In the genomic region with DNA sequence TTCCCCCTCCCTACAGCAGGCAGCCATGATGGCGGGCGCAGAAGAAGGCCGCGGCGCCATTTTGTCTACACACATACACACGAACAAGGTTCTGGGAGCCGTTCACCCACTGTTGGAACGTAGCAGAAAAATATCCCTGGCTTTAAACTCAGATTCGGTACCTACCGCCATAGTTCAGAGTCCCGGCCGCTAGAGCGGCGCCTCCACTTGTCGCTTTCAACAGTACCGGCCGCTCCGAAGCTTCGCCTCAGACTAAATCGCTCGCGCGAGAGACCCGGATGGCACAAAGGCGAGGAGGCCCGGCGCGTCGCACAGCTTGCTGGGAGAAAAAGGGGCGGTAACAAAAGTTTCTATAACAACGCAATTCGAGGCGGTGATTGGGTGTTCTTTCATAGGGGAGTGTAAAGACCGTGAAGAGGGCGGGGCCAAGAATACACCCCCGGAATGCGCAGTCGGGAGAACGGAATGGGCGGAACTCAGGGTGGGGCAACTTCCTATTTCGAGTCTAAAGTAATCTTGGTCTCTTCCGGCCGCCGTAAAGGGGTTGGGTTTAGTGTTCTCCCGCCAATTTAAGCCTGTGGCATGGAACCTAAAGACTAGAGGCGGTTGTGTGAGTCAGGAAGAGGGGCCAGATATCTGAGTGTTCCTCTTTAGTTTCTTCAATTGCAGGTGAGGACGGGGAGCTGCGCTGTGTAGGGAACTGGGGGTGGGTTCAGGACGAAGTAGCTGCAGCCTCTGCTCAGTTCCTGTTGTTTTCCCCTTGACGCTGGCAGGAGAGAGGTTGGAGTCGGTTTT, we compare ENCODE assay signal across 1 cellular context.
A peak's percentile ranks its signal among the peaks of the same experiment; 100 is the strongest.
TF ChIP-seq lines count a peak whose summit lies in the region.

A gene with protein sequence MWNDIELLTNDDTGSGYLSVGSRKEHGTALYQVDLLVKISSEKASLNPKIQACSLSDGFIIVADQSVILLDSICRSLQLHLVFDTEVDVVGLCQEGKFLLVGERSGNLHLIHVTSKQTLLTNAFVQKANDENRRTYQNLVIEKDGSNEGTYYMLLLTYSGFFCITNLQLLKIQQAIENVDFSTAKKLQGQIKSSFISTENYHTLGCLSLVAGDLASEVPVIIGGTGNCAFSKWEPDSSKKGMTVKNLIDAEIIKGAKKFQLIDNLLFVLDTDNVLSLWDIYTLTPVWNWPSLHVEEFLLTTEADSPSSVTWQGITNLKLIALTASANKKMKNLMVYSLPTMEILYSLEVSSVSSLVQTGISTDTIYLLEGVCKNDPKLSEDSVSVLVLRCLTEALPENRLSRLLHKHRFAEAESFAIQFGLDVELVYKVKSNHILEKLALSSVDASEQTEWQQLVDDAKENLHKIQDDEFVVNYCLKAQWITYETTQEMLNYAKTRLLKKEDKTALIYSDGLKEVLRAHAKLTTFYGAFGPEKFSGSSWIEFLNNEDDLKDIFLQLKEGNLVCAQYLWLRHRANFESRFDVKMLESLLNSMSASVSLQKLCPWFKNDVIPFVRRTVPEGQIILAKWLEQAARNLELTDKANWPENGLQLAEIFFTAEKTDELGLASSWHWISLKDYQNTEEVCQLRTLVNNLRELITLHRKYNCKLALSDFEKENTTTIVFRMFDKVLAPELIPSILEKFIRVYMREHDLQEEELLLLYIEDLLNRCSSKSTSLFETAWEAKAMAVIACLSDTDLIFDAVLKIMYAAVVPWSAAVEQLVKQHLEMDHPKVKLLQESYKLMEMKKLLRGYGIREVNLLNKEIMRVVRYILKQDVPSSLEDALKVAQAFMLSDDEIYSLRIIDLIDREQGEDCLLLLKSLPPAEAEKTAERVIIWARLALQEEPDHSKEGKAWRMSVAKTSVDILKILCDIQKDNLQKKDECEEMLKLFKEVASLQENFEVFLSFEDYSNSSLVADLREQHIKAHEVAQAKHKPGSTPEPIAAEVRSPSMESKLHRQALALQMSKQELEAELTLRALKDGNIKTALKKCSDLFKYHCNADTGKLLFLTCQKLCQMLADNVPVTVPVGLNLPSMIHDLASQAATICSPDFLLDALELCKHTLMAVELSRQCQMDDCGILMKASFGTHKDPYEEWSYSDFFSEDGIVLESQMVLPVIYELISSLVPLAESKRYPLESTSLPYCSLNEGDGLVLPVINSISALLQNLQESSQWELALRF (N-terminal part only) (plus strand): TSS at position 567 of the 795 bp plus-strand sequence. CDS start 2,815 bp downstream, outside the sequence.
A gene with protein sequence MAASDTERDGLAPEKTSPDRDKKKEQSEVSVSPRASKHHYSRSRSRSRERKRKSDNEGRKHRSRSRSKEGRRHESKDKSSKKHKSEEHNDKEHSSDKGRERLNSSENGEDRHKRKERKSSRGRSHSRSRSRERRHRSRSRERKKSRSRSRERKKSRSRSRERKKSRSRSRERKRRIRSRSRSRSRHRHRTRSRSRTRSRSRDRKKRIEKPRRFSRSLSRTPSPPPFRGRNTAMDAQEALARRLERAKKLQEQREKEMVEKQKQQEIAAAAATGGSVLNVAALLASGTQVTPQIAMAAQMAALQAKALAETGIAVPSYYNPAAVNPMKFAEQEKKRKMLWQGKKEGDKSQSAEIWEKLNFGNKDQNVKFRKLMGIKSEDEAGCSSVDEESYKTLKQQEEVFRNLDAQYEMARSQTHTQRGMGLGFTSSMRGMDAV (minus strand): TSS at position 254 of the 795 bp plus-strand sequence. CDS start 83 bp downstream, at position 171.

TF ChIP-seq in IMR-90, 13 proteins besides CTCF, POLR2A, EP300 and RAD21 (continued from another document):
- TF ChIP-seq MAZ (IDR thresholded peaks at IDR 0.05; ENCODE audit: borderline replicate concordance, low read depth, low read length) (peak; percentile 98), MAFK (IDR thresholded peaks at IDR 0.05; ENCODE audit: low read depth, low read length) (0 out of 2 replicates have a peak, but pooled peaks have one; percentile 2), RFX5 (IDR thresholded peaks at IDR 0.05; ENCODE audit: low read depth, low read length) (0 out of 2 replicates have a peak, but pooled peaks have one; percentile 7), MXI1 (IDR thresholded peaks at IDR 0.05; ENCODE audit: borderline replicate concordance, low read depth, low read length) (peak; percentile 57; the same call in 1 of the 2 replicates), FOS (IDR thresholded peaks at IDR 0.05; ENCODE audit: low read depth, low read length) (0 out of 2 replicates have a peak, but pooled peaks have one; percentile 1), NFE2L2 (IDR thresholded peaks at IDR 0.05; ENCODE audit: low read depth, low read length) (no peak), SMC3 (IDR thresholded peaks at IDR 0.05; ENCODE audit: low read depth, low read length) (no peak)
